5 cellular contexts compared by ENCODE assay signal in the genomic region with DNA sequence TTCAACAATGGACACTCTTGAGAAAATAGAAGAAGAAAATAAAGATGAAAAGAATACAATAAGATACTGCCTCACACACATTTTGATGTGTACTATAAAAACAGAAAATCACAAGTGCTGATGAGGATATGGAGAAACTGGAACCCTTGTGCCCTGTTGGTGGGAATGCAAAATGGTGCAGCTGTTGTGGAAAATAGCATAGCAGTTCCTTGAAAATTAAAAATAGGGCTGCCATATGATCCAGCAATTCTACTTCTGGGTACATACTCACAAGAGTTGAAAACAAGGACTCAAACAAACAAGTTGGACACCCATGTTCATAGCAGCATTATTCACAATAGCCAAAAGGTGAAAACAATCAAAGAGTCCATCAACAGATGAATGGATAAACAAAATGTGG.
"Had no signal": no experiment of that assay in that cellular context is flagged by ENCODE, and none has a peak within 500 bp of the region (broad histone marks: within the 10 kb centered on the region; RNA-seq: fewer than 3 reads in every experiment).

No MANE protein-coding gene starts in this region.

- H2AFZ ChIP-seq: GM23338 had no signal

- H3K27ac ChIP-seq: HL-60 had no signal

- H3K4me2 ChIP-seq: GM23338 had no signal

- DNase-seq: H9, HCEC 1CT had no signal

- H3K4me3 ChIP-seq: GM23338 had no signal

- ATAC-seq: GM23338, HepG2 had no signal
